20 cellular contexts compared by ENCODE assay signal in genomic region chr12:90951418-90952110, GRCh38. TPM values are rescaled to one million over a fixed set of nuclear protein-coding genes. Genes with fewer than 3 reads are reported as not detected.
DNase-seq lines count a peak whose midpoint lies in the region; ATAC-seq and TF ChIP-seq lines count a peak whose summit lies in the region.
"Had no signal": no experiment of that assay in that cellular context is flagged by ENCODE, and none has a peak within 500 bp of the region (broad histone marks: within the 10 kb centered on the region; RNA-seq: fewer than 3 reads in every experiment).

No MANE protein-coding gene starts in this region.

- H3K79me2 ChIP-seq in GM23248 (ENCODE audit: insufficient read depth) (no peaks in the 10 kb centered on the region), PC-3 (ENCODE audit: low read length) (no peaks in the 10 kb centered on the region)

- H3F3A ChIP-seq in GM23248 (ENCODE audit: insufficient read depth) (no peaks in the 10 kb centered on the region), PC-3 (ENCODE audit: low read length, unreplicated experiment) (no peaks in the 10 kb centered on the region)

- H3K27ac ChIP-seq in GM23248 (no peak overlapping the region), PC-3 (ENCODE audit: low read length) (no peak overlapping the region), A673 (ENCODE audit: low read depth, low read length, poor library complexity, severe bottlenecking) (no peak overlapping the region)
- H3K27ac ChIP-seq: BLaER1, KMS-11 had no signal

- no TSS peak for BruUV-seq in PC-3 (replicated peaks; lab: Mats Ljungman, UMichigan)
- no TSS peak for BruUV-seq in A673 (replicated peaks; lab: Mats Ljungman, UMichigan)

- DNase-seq in GM23248 = peak; percentile 6
- DNase-seq in PC-3 = peak; percentile 43
- peak; percentile 30 for DNase-seq in kidney tubule cell (ENCODE audit: low spot score)
- no peak for DNase-seq in A673 (ENCODE audit: low spot score)
- DNase-seq in NCI-H1436 treated with DMSO at 0.1 percent for 48 hours (lab: John Stamatoyannopoulos, UW) = no peak
- no peak for DNase-seq in lower leg skin (ENCODE audit: low spot score in 2 of 2)
- DNase-seq: CD4-positive, alpha-beta memory T cell; DMS153; DMS79; HCEC 1CT had no signal

- no peak overlapping the region for H2AFZ ChIP-seq in GM23248
- no peak overlapping the region for H2AFZ ChIP-seq in PC-3 (ENCODE audit: low read length)
- H2AFZ ChIP-seq: GM23338 had no signal

- no peak overlapping the region for H3K9ac ChIP-seq in GM23248
- H3K9ac ChIP-seq in PC-3 (ENCODE audit: low read length) = no peak overlapping the region
- H3K9ac ChIP-seq: BLaER1, KMS-11 had no signal

- no peaks in the 10 kb centered on the region for H3K27me3 ChIP-seq in GM23248 (replicated peaks; ENCODE audit: insufficient read depth)
- no peaks in the 10 kb centered on the region for H3K27me3 ChIP-seq in PC-3 (ENCODE audit: low read length)
- no peaks in the 10 kb centered on the region for H3K27me3 ChIP-seq in A673 (replicated peaks; ENCODE audit: insufficient read depth, low read depth, low read length, poor library complexity)
- H3K27me3 ChIP-seq: BLaER1 had no signal

- no peaks in the 10 kb centered on the region for H3K9me2 ChIP-seq in GM23248 (ENCODE audit: insufficient read depth)
- H3K9me2 ChIP-seq in PC-3 (replicated peaks; ENCODE audit: low read length) = no peaks in the 10 kb centered on the region

- POLR2A ChIA-PET in PC-3 (lab: Charles Lee; ENCODE audit: unreplicated experiment) (interaction anchor here (0.6 kb wide), 1 partner anchor 30 kb away, joined by 10 read pairs; no protein-coding TSS in a partner anchor), A673 (lab: Charles Lee; ENCODE audit: low non-redundant PET) (no interaction called here)

- H3K36me3 ChIP-seq in GM23248 (ENCODE audit: low read depth) (no peaks in the 10 kb centered on the region), PC-3 (ENCODE audit: low read depth, low read length) (no peaks in the 10 kb centered on the region), A673 (ENCODE audit: insufficient read depth, low read length, poor library complexity, severe bottlenecking) (no peaks in the 10 kb centered on the region)
- H3K36me3 ChIP-seq: BLaER1 had no signal

- H3K4me1 ChIP-seq in GM23248 (ENCODE audit: insufficient read depth) (no peaks in the 10 kb centered on the region; the same call in 1 of the 2 replicates), PC-3 (ENCODE audit: insufficient read depth, low read length) (peaks cover 10% of the 10 kb centered on the region), A673 (ENCODE audit: insufficient read depth, low read length, poor library complexity, severe bottlenecking) (no peaks in the 10 kb centered on the region)
- H3K4me1 ChIP-seq: BLaER1 had no signal

- no peak for TF ChIP-seq CTCF in PC-3 (conservative IDR thresholded peaks at IDR 0.05; ENCODE audit: low read depth, low read length)
- TF ChIP-seq CTCF in A673 (conservative IDR thresholded peaks at IDR 0.05; ENCODE audit: low read depth, low read length) = no peak
- TF ChIP-seq CTCF in lower leg skin (IDR thresholded peaks at IDR 0.05) = no peak

- H4K20me1 ChIP-seq in GM23248 (ENCODE audit: insufficient read depth) = no peaks in the 10 kb centered on the region
- no peaks in the 10 kb centered on the region for H4K20me1 ChIP-seq in PC-3 (ENCODE audit: low read length)
- H4K20me1 ChIP-seq: BLaER1 had no signal

- intact Hi-C loops in PC-3 (cut with micrococcal nuclease) (no loop called here), A673 (cut with micrococcal nuclease; ENCODE audit: unreplicated experiment) (no loop called here), lower leg skin (cut with DNase I; ENCODE audit: low total_unique reads) (no loop called here)

- peak; percentile 55; the same call in 1 of the 2 replicates for ATAC-seq in PC-3
- ATAC-seq in GM21786 (IDR thresholded peaks at IDR 0.05; ENCODE audit: unreplicated experiment) = no peak
- ATAC-seq: GM12878, GM23338, HepG2 had no signal

- CTCF ChIA-PET in PC-3 (lab: Charles Lee) = interaction anchor here (0.7 kb wide), 1 partner anchor 192 kb away, joined by 4 read pairs; no protein-coding TSS in a partner anchor
- CTCF ChIA-PET in A673 (lab: Charles Lee) = no interaction called here

- TF ChIP-seq POLR2A in lower leg skin (IDR thresholded peaks at IDR 0.05) = no peak

- in situ Hi-C loops in GM23248 (cut with MboI) = no loop called here

- H3K4me3 ChIP-seq in GM23248 = no peak overlapping the region
- H3K4me3 ChIP-seq in PC-3 (ENCODE audit: low read length) = no peak overlapping the region
- no peak overlapping the region for H3K4me3 ChIP-seq in A673 (ENCODE audit: low read depth, low read length, poor library complexity, severe bottlenecking)
- H3K4me3 ChIP-seq in lower leg skin (ENCODE audit: low read depth, poor library complexity, severe bottlenecking) = no peak overlapping the region
- H3K4me3 ChIP-seq: BLaER1, GM12878, GM23338 had no signal

- 97 to 100% methylated on average over 1 of the region's 1 CpG for WGBS in GM23248 (ENCODE audit: low coverage in 1 of 2, low lambda C conversion rate in 2 of 2, missing lambda C conversion rate in 2 of 2), 2 experiments
- WGBS in lower leg skin, 2 donors = 83% methylated on average over 1 of the region's 1 CpG

- H3K4me2 ChIP-seq in GM23248 (ENCODE audit: unreplicated experiment) (no peak overlapping the region), PC-3 (ENCODE audit: low read length) (no peak overlapping the region)
- H3K4me2 ChIP-seq: BLaER1, GM23338, KMS-11 had no signal

- no peaks in the 10 kb centered on the region for H3K9me3 ChIP-seq in GM23248 (ENCODE audit: low read depth)
- H3K9me3 ChIP-seq in PC-3 (ENCODE audit: low read length) = no peaks in the 10 kb centered on the region
- no peaks in the 10 kb centered on the region for H3K9me3 ChIP-seq in A673 (ENCODE audit: low read depth, low read length, poor library complexity, severe bottlenecking)

RNA-seq across cellular contexts. Expression of gene CCER1, which starts 3.4 kb away (rescaled TPM):
- total RNA-seq in GM23248 (2014; rRNA removed; shearing (Covaris generic)) = not detected in 2 replicates
- not detected in 2 replicates for polyA plus RNA-seq in GM23248 (2016; fragmentation: Nextera tagmentation; extraction: Ambion mirVana)
- total RNA-seq in PC-3 (2014; rRNA removed) (not detected in 2 replicates), A673 (2021) (not detected in 2 replicates), lower leg skin (not detected)
- total RNA-seq: CD4-positive, alpha-beta memory T cell; Daoy; G401; GM12878; GM23338; HepG2 had no signal
- polyA plus RNA-seq: AG04450; CD14-positive monocyte; CD4-positive, alpha-beta memory T cell; GM23338; HepG2 had no signal

RNA-seq across cellular contexts. Expression of gene EPYC, which starts 53.2 kb away (rescaled TPM):
- not detected in 2 replicates for total RNA-seq in GM23248 (2014; rRNA removed; shearing (Covaris generic))
- polyA plus RNA-seq in GM23248 (2016; fragmentation: Nextera tagmentation; extraction: Ambion mirVana) = not detected in 2 replicates
- total RNA-seq in PC-3 (2014; rRNA removed) (not detected in 2 replicates), A673 (2021) (not detected in 2 replicates), lower leg skin (not detected)
- total RNA-seq: CD4-positive, alpha-beta memory T cell; Daoy; G401; GM12878; GM23338; HepG2 had no signal
- polyA plus RNA-seq: CD14-positive monocyte; CD4-positive, alpha-beta memory T cell; GM12878; GM23338; HepG2 had no signal

Comparison
In these comparisons a context has a peak if more than half of its experiments do, and no peak if none do; other contexts are left out.
1. DNase-seq: peak in GM23248 (single experiment), PC-3 (single experiment) and kidney tubule cell (single experiment); none in A673 (single experiment), NCI-H1436 treated with DMSO at 0.1 percent for 48 hours (single experiment) and lower leg skin (0 of 2).